8 cellular contexts compared by ENCODE assay signal in the genomic region with DNA sequence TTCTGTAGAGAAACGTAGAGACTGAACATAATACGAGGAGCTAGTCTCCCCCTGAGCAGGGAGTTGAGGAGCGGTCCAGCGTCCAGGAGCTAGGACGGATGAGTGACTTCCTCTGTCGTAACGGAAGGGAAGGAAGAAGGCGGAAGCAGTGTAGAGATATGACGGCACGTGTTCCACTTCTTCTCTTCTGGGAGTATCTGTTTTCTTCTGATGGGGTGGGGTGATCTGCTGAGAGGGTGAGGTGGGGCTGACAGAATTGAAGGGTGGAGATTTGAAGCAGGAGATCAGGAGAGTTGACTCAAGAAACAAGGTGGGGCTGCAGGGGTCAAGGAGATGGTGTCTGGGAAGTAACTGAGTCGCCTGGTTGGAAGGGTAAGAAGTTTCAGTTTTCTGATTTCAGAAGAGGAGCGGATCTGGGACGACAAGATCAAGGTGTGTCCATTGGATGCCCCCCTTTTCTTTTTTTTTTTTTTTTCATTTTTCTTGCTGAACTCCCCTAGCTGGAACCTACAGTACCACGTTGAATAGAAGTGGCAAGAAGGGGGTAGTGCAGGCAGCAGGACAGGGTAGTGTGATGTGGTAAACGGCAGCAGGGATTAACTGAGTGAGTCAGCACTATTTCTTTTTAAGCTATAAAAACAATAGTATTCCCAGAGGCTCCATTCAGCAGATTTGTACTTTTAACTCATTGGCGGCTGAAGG. TPM values are rescaled to one million over a fixed set of nuclear protein-coding genes. Genes with fewer than 3 reads are reported as not detected.
DNase-seq lines count a peak whose midpoint lies in the region; ATAC-seq, FAIRE-seq and TF ChIP-seq lines count a peak whose summit lies in the region.

No MANE protein-coding gene starts in this region.

- CTCF ChIA-PET in CD4-positive, alpha-beta T cell (lab: Charles Lee) = interaction anchor here (0.6 to 1.9 kb wide), 2 partner anchors 25 to 45 kb away, joined by 3 to 7 read pairs; no protein-coding TSS in a partner anchor

- no peaks in the 10 kb centered on the region for H3K9me3 Mint-ChIP-seq in CD4-positive, alpha-beta T cell

- no peak overlapping the region for H3K27ac Mint-ChIP-seq in CD4-positive, alpha-beta T cell

- WGBS in mesodermal cell (ENCODE audit: insufficient coverage in 2 of 2), 2 experiments = 98 to 100% methylated on average over 8 to 11 of the region's 16 CpGs

- ATAC-seq in CD4-positive, alpha-beta T cell (ENCODE audit: poor library complexity) = peak; percentile 41
- no peak for ATAC-seq in GM18502 (IDR thresholded peaks at IDR 0.05; ENCODE audit: poor library complexity, unreplicated experiment)

- H3K27ac ChIP-seq in CD4-positive, alpha-beta T cell (ENCODE audit: low read depth, low read length) = no peak overlapping the region
- no peak overlapping the region for H3K27ac ChIP-seq in MM.1S (ENCODE audit: low read length)
- H3K27ac ChIP-seq in mesodermal cell (ENCODE audit: low read depth, low read length, severe bottlenecking) = peak overlapping the region; percentile 55

- peaks cover 18% of the 10 kb centered on the region for H3K27me3 Mint-ChIP-seq in CD4-positive, alpha-beta T cell

- no peaks in the 10 kb centered on the region for H3K27me3 ChIP-seq in CD4-positive, alpha-beta T cell (ENCODE audit: control insufficient read depth, insufficient read depth, low read length)
- H3K27me3 ChIP-seq in MM.1S (replicated peaks; ENCODE audit: insufficient read depth, low read length) = no peaks in the 10 kb centered on the region
- no peaks in the 10 kb centered on the region for H3K27me3 ChIP-seq in bronchial epithelial cell (ENCODE audit: control insufficient read depth, insufficient read depth, low read length)

- H3F3A ChIP-seq in MM.1S (ENCODE audit: insufficient read depth, low read length) = peaks cover 6% of the 10 kb centered on the region; the same call in 1 of the 2 replicates

- no peak for FAIRE-seq in bronchial epithelial cell (lab: Jason Lieb, UNC)

- peak overlapping the region; percentile 74 for H3K4me3 Mint-ChIP-seq in CD4-positive, alpha-beta T cell

- H3K36me3 ChIP-seq in MM.1S (replicated peaks; ENCODE audit: insufficient read depth, low read length) (no peaks in the 10 kb centered on the region), bronchial epithelial cell (ENCODE audit: control insufficient read depth, insufficient read depth, low read length) (no peaks in the 10 kb centered on the region), mesodermal cell (ENCODE audit: control insufficient read depth, insufficient read depth, low read length) (no peaks in the 10 kb centered on the region)

- no peak for DNase-seq in CD4-positive, alpha-beta T cell
- DNase-seq in MM.1S = peak; percentile 45
- peak; percentile 60 for DNase-seq in bronchial epithelial cell (ENCODE audit: low read depth)
- no peak for DNase-seq in stimulated activated CD4-positive, alpha-beta T cell treated with anti-CD3 and anti-CD28 coated beads, Interleukin-1b, Interleukin-23, amount 100 ng/mL, for 48 hours
- no peak for DNase-seq in GDM1 (lab: John Stamatoyannopoulos, UW)
- no peak for DNase-seq in NCI-H774 (lab: John Stamatoyannopoulos, UW)

- no peak overlapping the region for H3K9ac ChIP-seq in MM.1S (ENCODE audit: low read length)

- TF ChIP-seq CTCF in CD4-positive, alpha-beta T cell (IDR thresholded peaks at IDR 0.05) = no peak
- TF ChIP-seq CTCF in MM.1S (IDR thresholded peaks at IDR 0.05; ENCODE audit: low read length) = peak; percentile 15; the same call in 1 of the 2 replicates
- TF ChIP-seq CTCF in bronchial epithelial cell (IDR thresholded peaks at IDR 0.05; ENCODE audit: insufficient read depth, low read length, severe bottlenecking) = peak; percentile 3

- no peaks in the 10 kb centered on the region for H3K36me3 Mint-ChIP-seq in CD4-positive, alpha-beta T cell (ENCODE audit: low read depth)

- H3K4me1 ChIP-seq in MM.1S (ENCODE audit: low read length) (peaks cover 23% of the 10 kb centered on the region), mesodermal cell (ENCODE audit: control insufficient read depth, insufficient read depth, low read length, poor library complexity, severe bottlenecking) (peaks cover 10% of the 10 kb centered on the region)

- peak overlapping the region; percentile 60 for H3K4me2 ChIP-seq in MM.1S (ENCODE audit: low read depth, low read length)

- H3K9me2 ChIP-seq in MM.1S (replicated peaks; ENCODE audit: insufficient read depth, low read length) = no peaks in the 10 kb centered on the region

- H3K9me3 ChIP-seq in CD4-positive, alpha-beta T cell (ENCODE audit: control insufficient read depth, low read length) = no peaks in the 10 kb centered on the region
- no peaks in the 10 kb centered on the region for H3K9me3 ChIP-seq in MM.1S (replicated peaks; ENCODE audit: insufficient read depth, low read length)
- H3K9me3 ChIP-seq in mesodermal cell (ENCODE audit: control insufficient read depth, low read length) = no peaks in the 10 kb centered on the region

- H3K4me1 Mint-ChIP-seq in CD4-positive, alpha-beta T cell (ENCODE audit: low read depth) = peaks cover 15% of the 10 kb centered on the region

- H4K20me1 ChIP-seq in MM.1S (ENCODE audit: insufficient read depth, low read length) = no peaks in the 10 kb centered on the region

- no peaks in the 10 kb centered on the region for H3K79me2 ChIP-seq in MM.1S (ENCODE audit: low read length)

- intact Hi-C loops in CD4-positive, alpha-beta T cell (cut with DNase I, micrococcal nuclease) = loop anchor here in 1 of 2 experiments (10.0 kb wide), 1 partner anchor 158 kb away; no protein-coding TSS in a partner anchor

- H3K4me3 ChIP-seq in MM.1S (ENCODE audit: low read length) (peak overlapping the region; percentile 41), bronchial epithelial cell (ENCODE audit: low read depth, low read length) (no peak overlapping the region), mesodermal cell (ENCODE audit: extremely low read depth, insufficient read depth, low read length, poor library complexity, severe bottlenecking) (no peak overlapping the region)

- peak overlapping the region; percentile 75 for H2AFZ ChIP-seq in MM.1S (ENCODE audit: low read length)

- POLR2A ChIA-PET in CD4-positive, alpha-beta T cell (lab: Charles Lee) = interaction anchor here (1.3 to 1.5 kb wide), 2 partner anchors 50 to 154 kb away, joined by 4 to 8 read pairs; partner anchors contain the start of gene SETD7

RNA-seq across cellular contexts. Expression of gene SETD7, which starts 50.7 kb away (rescaled TPM):
- 10 to 100 TPM; 23.1 to 23.5 TPM for total RNA-seq in CD4-positive, alpha-beta T cell
- 45.0 and 56.7 TPM in 2 replicates for total RNA-seq in bronchial epithelial cell
- polyA plus RNA-seq in mesodermal cell (2013, experiment 1 of 2) = 19.2 TPM
- 20.0 TPM for polyA plus RNA-seq in mesodermal cell (2013, experiment 2 of 2)

RNA-seq across cellular contexts. Expression of gene MGST2, which starts 58.9 kb away (rescaled TPM):
- 1 to 10 TPM in 1 of 2 experiments, under 1 TPM in 1; 0.70 to 3.0 TPM for total RNA-seq in CD4-positive, alpha-beta T cell
- 28.7 and 30.5 TPM in 2 replicates for total RNA-seq in bronchial epithelial cell
- 31.3 TPM for polyA plus RNA-seq in mesodermal cell (2013, experiment 1 of 2)
- polyA plus RNA-seq in mesodermal cell (2013, experiment 2 of 2) = 30.6 TPM

Comparison
In these comparisons a context has a peak if more than half of its experiments do, and no peak if none do; other contexts are left out.
1. DNase-seq: peak in MM.1S (single experiment) and bronchial epithelial cell (single experiment); none in CD4-positive, alpha-beta T cell (0 of 10), stimulated activated CD4-positive, alpha-beta T cell treated with anti-CD3 and anti-CD28 coated beads, Interleukin-1b, Interleukin-23, amount 100 ng/mL, for 48 hours (single experiment), GDM1 (single experiment) and NCI-H774 (single experiment).